Comparison of ENCODE assay signal across 21 cellular contexts in the genomic region with DNA sequence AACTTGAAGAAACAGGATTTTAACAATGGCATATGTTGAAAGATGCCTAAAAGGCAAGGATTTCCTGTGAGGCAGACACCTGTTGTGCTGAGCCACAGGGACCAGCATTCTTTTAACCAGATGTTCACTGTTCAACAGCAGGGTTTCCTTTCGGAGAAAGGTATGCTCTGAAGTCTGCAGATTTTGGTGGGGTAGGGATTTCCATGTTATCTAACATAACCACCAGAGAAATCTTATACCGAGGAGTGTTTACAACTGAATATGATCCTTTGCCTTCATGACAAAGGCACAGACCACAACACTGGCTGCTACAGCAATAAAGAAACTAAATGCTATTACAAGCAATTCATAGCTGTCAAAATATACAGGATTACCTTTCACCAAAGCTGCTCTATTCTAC. TPM values are rescaled to one million over a fixed set of nuclear protein-coding genes. Genes with fewer than 3 reads are reported as not detected.
A peak's percentile ranks its signal among the peaks of the same experiment; 100 is the strongest.
DNase-seq lines count a peak whose midpoint lies in the region; ATAC-seq and TF ChIP-seq lines count a peak whose summit lies in the region.
"Had no signal": no experiment of that assay in that cellular context is flagged by ENCODE, and none has a peak within 500 bp of the region (broad histone marks: within the 10 kb centered on the region; RNA-seq: fewer than 3 reads in every experiment).

No MANE protein-coding gene starts in this region.

- intact Hi-C loops in prostate gland (cut with DNase I) = no loop called here

- H3K27me3 Mint-ChIP-seq in activated T-cell treated with anti-CD3 and anti-CD28 coated beads, Interleukin-2, amount 50 U/mL, for 4 hours (ENCODE audit: low read depth) = no peaks in the 10 kb centered on the region
- H3K27me3 Mint-ChIP-seq in endothelial cell (ENCODE audit: unreplicated experiment) = no peaks in the 10 kb centered on the region
- H3K27me3 Mint-ChIP-seq: dendritic cell treated with granulocyte-macrophage colony-stimulating factor and Interleukin-4, amounts not matched to agents 40 ng/mL and 50 ng/mL, for 4 days; IgD-negative memory B cell; type B pancreatic cell had no signal

- no peaks in the 10 kb centered on the region for H3K9me3 ChIP-seq in SK-N-MC (ENCODE audit: low read depth, low read length)
- H3K9me3 ChIP-seq in prostate gland = no peaks in the 10 kb centered on the region
- H3K9me3 ChIP-seq: mucosa of descending colon, spleen had no signal

- WGBS in prostate gland = 56% methylated on average over 2 of the region's 2 CpGs

- H3K9ac ChIP-seq in SK-N-MC (ENCODE audit: insufficient read length) = no peak overlapping the region
- H3K9ac ChIP-seq: parathyroid adenoma had no signal

- H3K27ac ChIP-seq in SK-N-MC (peak overlapping the region; percentile 65; the same call in 1 of the 2 replicates), prostate gland (no peak overlapping the region)
- H3K27ac ChIP-seq: parathyroid adenoma, spleen had no signal

- H3K9me3 Mint-ChIP-seq in activated T-cell treated with anti-CD3 and anti-CD28 coated beads, Interleukin-2, amount 50 U/mL, for 4 hours = no peaks in the 10 kb centered on the region
- no peaks in the 10 kb centered on the region for H3K9me3 Mint-ChIP-seq in endothelial cell (ENCODE audit: unreplicated experiment)
- H3K9me3 Mint-ChIP-seq: activated T-helper 1 cell treated with anti-CD3 and anti-CD28 coated beads, Interleukin-12 subunit alpha, Interleukin-12 subunit beta, Interleukin-2, Interleukin-4 antibody, amounts not matched to agents 30 ng/mL and 10 ng/mL and 1 ng/mL, durations not matched to agents 14 hours and 24 hours and 36 hours; dendritic cell treated with granulocyte-macrophage colony-stimulating factor and Interleukin-4, amounts not matched to agents 40 ng/mL and 50 ng/mL, for 4 days; IgD-negative memory B cell; type B pancreatic cell had no signal

- DNase-seq in activated T-cell treated with anti-CD3 and anti-CD28 coated beads, Interleukin-2, amount 50 U/mL, for 4 hours = no peak
- DNase-seq in activated T-cell treated with anti-CD3 and anti-CD28 coated beads, Interleukin-2, amount 50 U/mL, for 1 hour = no peak
- peak; percentile 34 for DNase-seq in SK-N-MC (ENCODE audit: low read depth, low spot score)
- no peak for DNase-seq in endothelial cell (ENCODE audit: low spot score)
- no peak for DNase-seq in stimulated activated naive CD8-positive, alpha-beta T cell treated with anti-CD3 and anti-CD28 coated beads, Interleukin-15, Interleukin-2, amounts not matched to agents 100 U/mL and 50 U/mL, for 24 hours
- no peak for DNase-seq in NCI-H2196 treated with DMSO at 0.1 percent for 48 hours (lab: John Stamatoyannopoulos, UW; ENCODE audit: unreplicated experiment)
- no peak for DNase-seq in prostate gland (ENCODE audit: low spot score)
- DNase-seq: activated CD4-positive, CD25-positive, alpha-beta regulatory T cell treated with anti-CD3 and anti-CD28 coated beads, Interleukin-2, amount 50 U/mL, for 72 hours; left colon; mucosa of descending colon; NCI-H1092; NCI-H2171; spleen; stimulated activated naive CD4-positive, alpha-beta T cell had no signal

- no peak overlapping the region for H3K4me3 Mint-ChIP-seq in activated T-cell treated with anti-CD3 and anti-CD28 coated beads, Interleukin-2, amount 50 U/mL, for 4 hours
- H3K4me3 Mint-ChIP-seq in endothelial cell (ENCODE audit: unreplicated experiment) = no peak overlapping the region
- H3K4me3 Mint-ChIP-seq: activated T-helper 1 cell treated with anti-CD3 and anti-CD28 coated beads, Interleukin-12 subunit alpha, Interleukin-12 subunit beta, Interleukin-2, Interleukin-4 antibody, amounts not matched to agents 30 ng/mL and 10 ng/mL and 1 ng/mL, durations not matched to agents 14 hours and 24 hours and 36 hours; dendritic cell treated with granulocyte-macrophage colony-stimulating factor and Interleukin-4, amounts not matched to agents 40 ng/mL and 50 ng/mL, for 4 days; IgD-negative memory B cell; type B pancreatic cell had no signal

- no peak overlapping the region; the same call in 1 of the 2 replicates for H3K4me3 ChIP-seq in SK-N-MC
- H3K4me3 ChIP-seq in prostate gland = no peak overlapping the region
- H3K4me3 ChIP-seq: mucosa of descending colon, spleen had no signal

- TF ChIP-seq CTCF in endothelial cell (IDR thresholded peaks at IDR 0.05; ENCODE audit: unreplicated experiment) (no peak), prostate gland (IDR thresholded peaks at IDR 0.05) (no peak)

- H3K36me3 Mint-ChIP-seq in activated T-cell treated with anti-CD3 and anti-CD28 coated beads, Interleukin-2, amount 50 U/mL, for 4 hours (ENCODE audit: insufficient read depth) = peaks cover 15% of the 10 kb centered on the region
- peaks cover 6% of the 10 kb centered on the region for H3K36me3 Mint-ChIP-seq in endothelial cell (ENCODE audit: low read depth, unreplicated experiment)
- H3K36me3 Mint-ChIP-seq: IgD-negative memory B cell had no signal

- TF ChIP-seq POLR2A in prostate gland (IDR thresholded peaks at IDR 0.05) = no peak

- ATAC-seq in activated T-cell treated with anti-CD3 and anti-CD28 coated beads, Interleukin-2, amount 50 U/mL, for 4 hours = peak; percentile 65 to 70
- peak; percentile 40 for ATAC-seq in stimulated activated naive CD8-positive, alpha-beta T cell treated with anti-CD3 and anti-CD28 coated beads, Interleukin-15, Interleukin-2, amounts not matched to agents 100 U/mL and 50 U/mL, for 24 hours
- no peak for ATAC-seq in HG02642 (IDR thresholded peaks at IDR 0.05; ENCODE audit: poor library complexity, unreplicated experiment)
- ATAC-seq: left colon, mucosa of descending colon had no signal

- H3K4me1 ChIP-seq in prostate gland (replicated peaks) = no peaks in the 10 kb centered on the region
- H3K4me1 ChIP-seq: parathyroid adenoma, spleen had no signal

- no peaks in the 10 kb centered on the region for H3K27me3 ChIP-seq in prostate gland (replicated peaks; ENCODE audit: insufficient read depth)
- H3K27me3 ChIP-seq: brain microvascular endothelial cell, spleen had no signal

- H3K36me3 ChIP-seq in SK-N-MC (ENCODE audit: insufficient read depth, low read length) = peaks cover 14% of the 10 kb centered on the region; the same call in 1 of the 2 replicates
- H3K36me3 ChIP-seq in prostate gland = no peaks in the 10 kb centered on the region

- H3K27ac Mint-ChIP-seq in endothelial cell (ENCODE audit: unreplicated experiment) = peak overlapping the region; percentile 70
- H3K27ac Mint-ChIP-seq: activated T-helper 1 cell treated with anti-CD3 and anti-CD28 coated beads, Interleukin-12 subunit alpha, Interleukin-12 subunit beta, Interleukin-2, Interleukin-4 antibody, amounts not matched to agents 30 ng/mL and 10 ng/mL and 1 ng/mL, durations not matched to agents 14 hours and 24 hours and 36 hours; dendritic cell treated with granulocyte-macrophage colony-stimulating factor and Interleukin-4, amounts not matched to agents 40 ng/mL and 50 ng/mL, for 4 days; type B pancreatic cell had no signal

- H3K4me1 Mint-ChIP-seq in activated T-cell treated with anti-CD3 and anti-CD28 coated beads, Interleukin-2, amount 50 U/mL, for 4 hours (ENCODE audit: low read depth) = peaks cover 19% of the 10 kb centered on the region
- H3K4me1 Mint-ChIP-seq in endothelial cell (ENCODE audit: unreplicated experiment) = peaks cover 23% of the 10 kb centered on the region

RNA-seq across cellular contexts. Expression of a gene that starts 48.1 kb away (rescaled TPM):
- total RNA-seq in activated T-cell treated with anti-CD3 and anti-CD28 coated beads, Interleukin-2, amount 50 U/mL, for 4 hours = 10 to 100 TPM; 26.6 to 30.3 (median 29.9) TPM
- total RNA-seq in endothelial cell (ENCODE audit: unreplicated experiment) (19.2 TPM), prostate gland (10 to 100 TPM; 24.3 to 30.5 TPM)
